Comparison of ENCODE assay signal across 14 cellular contexts in the genomic region with DNA sequence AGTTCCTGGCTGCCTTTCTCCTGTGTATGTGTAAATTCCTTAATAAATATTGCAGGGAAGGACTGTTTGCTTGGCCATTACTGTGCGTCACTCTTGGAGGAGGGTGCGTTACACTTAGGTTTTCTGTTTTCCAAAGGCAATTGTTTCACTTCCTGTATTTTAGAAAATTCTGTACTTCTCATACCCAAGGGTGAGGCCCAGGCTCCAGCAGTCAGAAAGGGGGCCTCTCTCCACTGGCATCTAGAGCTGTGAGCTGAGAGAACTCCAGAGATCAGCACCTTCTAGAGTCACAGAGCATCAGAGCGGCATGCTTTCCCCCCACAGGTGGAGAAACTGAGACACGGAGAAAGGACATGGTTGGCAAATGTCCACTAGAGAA. TPM values are rescaled to one million over a fixed set of nuclear protein-coding genes. Genes with fewer than 3 reads are reported as not detected.
DNase-seq lines count a peak whose midpoint lies in the region; ATAC-seq and TF ChIP-seq lines count a peak whose summit lies in the region.
"Had no signal": no experiment of that assay in that cellular context is flagged by ENCODE, and none has a peak within 500 bp of the region (broad histone marks: within the 10 kb centered on the region; RNA-seq: fewer than 3 reads in every experiment).

No MANE protein-coding gene starts in this region.

- no peaks in the 10 kb centered on the region for H3K9me3 Mint-ChIP-seq in CD4-positive, alpha-beta T cell
- H3K9me3 Mint-ChIP-seq in natural killer cell treated with Interleukin-12 subunit alpha and Interleukin-12 subunit beta and Interleukin-15 and Interleukin-18, amount 100 ng/mL, for 72 hours = no peaks in the 10 kb centered on the region

- no peaks in the 10 kb centered on the region for H3K9me3 ChIP-seq in CD4-positive, alpha-beta T cell (ENCODE audit: control insufficient read depth, low read length)
- no peaks in the 10 kb centered on the region for H3K9me3 ChIP-seq in heart left ventricle
- no peaks in the 10 kb centered on the region for H3K9me3 ChIP-seq in neutrophil
- H3K9me3 ChIP-seq: Peyer's patch had no signal

- CTCF ChIA-PET in CD4-positive, alpha-beta T cell (lab: Charles Lee) = interaction anchor here (1.9 kb wide), 1 partner anchor 15 kb away, joined by 4 read pairs; no protein-coding TSS in a partner anchor

- peaks cover 81% of the 10 kb centered on the region for H3K36me3 Mint-ChIP-seq in CD4-positive, alpha-beta T cell (ENCODE audit: low read depth)
- peaks cover 39% of the 10 kb centered on the region for H3K36me3 Mint-ChIP-seq in natural killer cell treated with Interleukin-12 subunit alpha and Interleukin-12 subunit beta and Interleukin-15 and Interleukin-18, amount 100 ng/mL, for 72 hours

- peak overlapping the region; percentile 64 for H3K27ac Mint-ChIP-seq in CD4-positive, alpha-beta T cell
- no peak overlapping the region for H3K27ac Mint-ChIP-seq in natural killer cell treated with Interleukin-12 subunit alpha and Interleukin-12 subunit beta and Interleukin-15 and Interleukin-18, amount 100 ng/mL, for 72 hours

- TF ChIP-seq POLR2A in heart left ventricle (IDR thresholded peaks at IDR 0.05) = no peak

- intact Hi-C loops in CD4-positive, alpha-beta T cell (cut with DNase I, micrococcal nuclease) = no loop called here
- intact Hi-C loops in heart left ventricle (cut with DNase I) = no loop called here

- H3K4me3 ChIP-seq in heart left ventricle (no peak overlapping the region), neutrophil (ENCODE audit: low read depth in 1 of 2, low read length in 1 of 2) (no peak overlapping the region)
- H3K4me3 ChIP-seq: Peyer's patch had no signal

- H3K4me1 ChIP-seq in heart left ventricle (peaks cover 0 to 34% (median 10%) of the 10 kb centered on the region in 12 donors), neutrophil (ENCODE audit: control insufficient read depth in 1 of 2, insufficient read depth in 1 of 2, low read depth in 1 of 2, low read length in 1 of 2) (peaks cover 30 to 41% of the 10 kb centered on the region in 2 experiments)
- H3K4me1 ChIP-seq: Peyer's patch had no signal

- POLR2A ChIA-PET in CD4-positive, alpha-beta T cell (lab: Charles Lee) = no interaction called here

- H3K4me1 Mint-ChIP-seq in CD4-positive, alpha-beta T cell (ENCODE audit: low read depth) = peaks cover 12% of the 10 kb centered on the region
- peaks cover 14 to 16% of the 10 kb centered on the region in 2 donors for H3K4me1 Mint-ChIP-seq in natural killer cell treated with Interleukin-12 subunit alpha and Interleukin-12 subunit beta and Interleukin-15 and Interleukin-18, amount 100 ng/mL, for 72 hours (ENCODE audit: low read depth in 2 of 2)

- ATAC-seq in CD4-positive, alpha-beta T cell (ENCODE audit: poor library complexity) = no peak
- ATAC-seq in heart left ventricle = peak; percentile 27 to 65 (median 42)
- ATAC-seq in natural killer cell treated with Interleukin-12 subunit alpha and Interleukin-12 subunit beta and Interleukin-15 and Interleukin-18, amount 100 ng/mL, for 72 hours = no peak
- ATAC-seq: T-cell had no signal

- H3K36me3 ChIP-seq in heart left ventricle (peaks cover 0 to 50% (median 18%) of the 10 kb centered on the region in 9 donors), neutrophil (peaks cover 75% of the 10 kb centered on the region)

- no peak for TF ChIP-seq CTCF in CD4-positive, alpha-beta T cell (IDR thresholded peaks at IDR 0.05)
- no peak for TF ChIP-seq CTCF in heart left ventricle (IDR thresholded peaks at IDR 0.05)
- no peak for TF ChIP-seq CTCF in neutrophil (IDR thresholded peaks at IDR 0.05)

- H3K27me3 ChIP-seq in CD4-positive, alpha-beta T cell (ENCODE audit: control insufficient read depth, insufficient read depth, low read length) = no peaks in the 10 kb centered on the region
- H3K27me3 ChIP-seq in heart left ventricle (no peaks in the 10 kb centered on the region), neutrophil (no peaks in the 10 kb centered on the region)
- H3K27me3 ChIP-seq: Peyer's patch had no signal

- H3K4me3 Mint-ChIP-seq in CD4-positive, alpha-beta T cell = no peak overlapping the region
- H3K4me3 Mint-ChIP-seq in natural killer cell treated with Interleukin-12 subunit alpha and Interleukin-12 subunit beta and Interleukin-15 and Interleukin-18, amount 100 ng/mL, for 72 hours = no peak overlapping the region
- H3K4me3 Mint-ChIP-seq: T-cell had no signal

- H3K27me3 Mint-ChIP-seq in CD4-positive, alpha-beta T cell = no peaks in the 10 kb centered on the region
- H3K27me3 Mint-ChIP-seq in natural killer cell treated with Interleukin-12 subunit alpha and Interleukin-12 subunit beta and Interleukin-15 and Interleukin-18, amount 100 ng/mL, for 72 hours = no peaks in the 10 kb centered on the region
- H3K27me3 Mint-ChIP-seq: T-cell had no signal

- DNase-seq in CD4-positive, alpha-beta T cell = no peak
- DNase-seq in MV-4-11 (lab: John Stamatoyannopoulos, UW) (peak; percentile 88), heart left ventricle (peak in 1 of 5 donors; percentile 7), NCI-H2029 (lab: John Stamatoyannopoulos, UW) (no peak), NCI-H82 treated with DMSO at 0.1 percent for 48 hours (lab: John Stamatoyannopoulos, UW; ENCODE audit: unreplicated experiment) (no peak)
- no peak for DNase-seq in natural killer cell treated with Interleukin-12 subunit alpha and Interleukin-12 subunit beta and Interleukin-15 and Interleukin-18, amount 100 ng/mL, for 72 hours (ENCODE audit: low spot score)
- DNase-seq: activated CD4-positive, CD25-positive, alpha-beta regulatory T cell; DND-41; NCI-H187; NCI-H510A treated with DMSO at 0.1 percent for 48 hours; Peyer's patch; T-cell had no signal

- H3K27ac ChIP-seq in CD4-positive, alpha-beta T cell (ENCODE audit: low read depth, low read length) = no peak overlapping the region
- peak overlapping the region in 4 of 12 donors; percentile 43 to 71 (median 50) for H3K27ac ChIP-seq in heart left ventricle
- peak overlapping the region; percentile 61 for H3K27ac ChIP-seq in neutrophil
- H3K27ac ChIP-seq: C4-2B had no signal

- 82 to 91% (median 89%) methylated on average over 3 to 4 of the region's 4 CpGs for WGBS in heart left ventricle, 4 donors

RNA-seq across cellular contexts. Expression of a gene that starts 27.0 kb away (rescaled TPM):
- total RNA-seq in CD4-positive, alpha-beta T cell = 1 to 10 TPM; 1.8 to 2.4 TPM
- total RNA-seq in heart left ventricle = 1 to 10 TPM in 5 of 9 donors, under 1 TPM in 4; 0.44 to 2.6 (median 1.1) TPM
- 1 to 10 TPM in 1 of 2 donors, under 1 TPM in 1; 0.42 to 1.5 TPM for polyA plus RNA-seq in heart left ventricle
- total RNA-seq in natural killer cell treated with Interleukin-12 subunit alpha and Interleukin-12 subunit beta and Interleukin-15 and Interleukin-18, amount 100 ng/mL, for 72 hours = 1 to 10 TPM; 4.0 to 6.2 TPM

RNA-seq across cellular contexts. Expression of a gene that starts 49.7 kb away (rescaled TPM):
- 100 to 1,000 TPM; 214 to 216 TPM for total RNA-seq in CD4-positive, alpha-beta T cell
- 10 to 100 TPM in 8 of 9 donors, 1 to 10 TPM in 1; 9.9 to 44.4 (median 12.9) TPM for total RNA-seq in heart left ventricle
- polyA plus RNA-seq in heart left ventricle = 10 to 100 TPM in 1 of 2 donors, 1 to 10 TPM in 1; 8.9 to 24.5 TPM
- 100 to 1,000 TPM; 132 to 158 TPM for total RNA-seq in natural killer cell treated with Interleukin-12 subunit alpha and Interleukin-12 subunit beta and Interleukin-15 and Interleukin-18, amount 100 ng/mL, for 72 hours

RNA-seq across cellular contexts. Expression of a gene that starts 53.8 kb away (rescaled TPM):
- total RNA-seq in CD4-positive, alpha-beta T cell = 1 to 10 TPM; 1.1 to 1.4 TPM
- total RNA-seq in heart left ventricle = 1 to 10 TPM in 8 of 9 donors, under 1 TPM in 1; 0.75 to 3.1 (median 2.0) TPM
- polyA plus RNA-seq in heart left ventricle = 1 to 10 TPM; 1.4 to 1.7 TPM
- 1 to 10 TPM; 4.3 to 4.5 TPM for total RNA-seq in natural killer cell treated with Interleukin-12 subunit alpha and Interleukin-12 subunit beta and Interleukin-15 and Interleukin-18, amount 100 ng/mL, for 72 hours

Comparison
In these comparisons a context has a peak if more than half of its experiments do, and no peak if none do; other contexts are left out.
1. ATAC-seq: peak in heart left ventricle (4 of 4); none in CD4-positive, alpha-beta T cell (single experiment) and natural killer cell treated with Interleukin-12 subunit alpha and Interleukin-12 subunit beta and Interleukin-15 and Interleukin-18, amount 100 ng/mL, for 72 hours (0 of 2).